Comparison of ENCODE assay signal across 13 cellular contexts in genomic region chr7:50653997-50654425, GRCh38.
A peak's percentile ranks its signal among the peaks of the same experiment; 100 is the strongest.
DNase-seq lines count a peak whose midpoint lies in the region; ATAC-seq and TF ChIP-seq lines count a peak whose summit lies in the region.
"Had no signal": no experiment of that assay in that cellular context is flagged by ENCODE, and none has a peak within 500 bp of the region (broad histone marks: within the 10 kb centered on the region; RNA-seq: fewer than 3 reads in every experiment).

No MANE protein-coding gene starts in this region.

- H3K4me3 ChIP-seq in coronary artery = no peak overlapping the region
- H3K4me3 ChIP-seq in gastrocnemius medialis = peak overlapping the region in 3 of 4 donors; percentile 7 to 26 (median 26)

- TF ChIP-seq POLR2A in gastrocnemius medialis (IDR thresholded peaks at IDR 0.05) (peak; percentile 57 to 82), GM18505 (IDR thresholded peaks at IDR 0.05; ENCODE audit: borderline replicate concordance, extremely low read depth, insufficient read depth, insufficient read length) (no peak)

- H3K27ac ChIP-seq in coronary artery (peak overlapping the region; percentile 60 to 87), layer of hippocampus (ENCODE audit: low read depth, low read length) (peak overlapping the region; percentile 13), gastrocnemius medialis (peak overlapping the region; percentile 93 to 97 (median 94))
- H3K27ac ChIP-seq: VCaP had no signal

- TF ChIP-seq CTCF in coronary artery (IDR thresholded peaks at IDR 0.05) (no peak), gastrocnemius medialis (IDR thresholded peaks at IDR 0.05 in 4 of 5, conservative IDR thresholded peaks at IDR 0.05 in 1 of 5) (peak in 1 of 5 experiments; percentile 30)

- H3K27me3 ChIP-seq in layer of hippocampus (ENCODE audit: control insufficient read depth, insufficient read depth, low read length) = no peaks in the 10 kb centered on the region
- no peaks in the 10 kb centered on the region for H3K27me3 ChIP-seq in gastrocnemius medialis

- peaks cover 69 to 73% of the 10 kb centered on the region in 2 donors for H3K4me1 ChIP-seq in gastrocnemius medialis

- H3K36me3 ChIP-seq in gastrocnemius medialis = no peaks in the 10 kb centered on the region

- no peaks in the 10 kb centered on the region for H3K9me3 ChIP-seq in gastrocnemius medialis

- ATAC-seq in gastrocnemius medialis = peak; percentile 25 to 28
- ATAC-seq in HG03342 (IDR thresholded peaks at IDR 0.05; ENCODE audit: unreplicated experiment) = no peak
- ATAC-seq in GM18505 (IDR thresholded peaks at IDR 0.05; ENCODE audit: unreplicated experiment) = no peak

- in situ Hi-C loops in gastrocnemius medialis (cut with MboI; ENCODE audit: low sequenced_read_pairs in 4 of 4) = loop anchor here in 1 of 4 donors (10.0 kb wide), 1 partner anchor 149 kb away; no protein-coding TSS in a partner anchor

- DNase-seq in AG20443 (ENCODE audit: low spot score) (peak; percentile 35), coronary artery (ENCODE audit: low spot score) (peak; percentile 81), gastrocnemius medialis (peak; percentile 88 to 94), NK-92 (lab: John Stamatoyannopoulos, UW; ENCODE audit: unreplicated experiment) (no peak), HPDE6-E6E7 (ENCODE audit: extremely low spot score) (no peak)
- DNase-seq: DMS79; NCI-H69; SHP77 treated with DMSO at 0.1 percent for 48 hours; stimulated activated CD8-positive, alpha-beta memory T cell treated with anti-CD3 and anti-CD28 coated beads, Interleukin-4, amount 100 ng/mL, for 48 hours had no signal

- intact Hi-C loops in gastrocnemius medialis (cut with DNase I; ENCODE audit: low total_unique reads) = no loop called here

Comparison
In these comparisons a context has a peak if more than half of its experiments do, and no peak if none do; other contexts are left out.
1. DNase-seq: peak in AG20443 (single experiment), coronary artery (single experiment) and gastrocnemius medialis (2 of 2); none in NK-92 (single experiment) and HPDE6-E6E7 (single experiment).
2. H3K27ac ChIP-seq: peak in every context shown above with its lines; median percentile 94 in gastrocnemius medialis; 74 in coronary artery; 13 in layer of hippocampus.
3. ATAC-seq: peak in gastrocnemius medialis (2 of 2); none in HG03342 (single experiment) and GM18505 (single experiment).